ENCODE assay signal across 4 cellular contexts in the genomic region with DNA sequence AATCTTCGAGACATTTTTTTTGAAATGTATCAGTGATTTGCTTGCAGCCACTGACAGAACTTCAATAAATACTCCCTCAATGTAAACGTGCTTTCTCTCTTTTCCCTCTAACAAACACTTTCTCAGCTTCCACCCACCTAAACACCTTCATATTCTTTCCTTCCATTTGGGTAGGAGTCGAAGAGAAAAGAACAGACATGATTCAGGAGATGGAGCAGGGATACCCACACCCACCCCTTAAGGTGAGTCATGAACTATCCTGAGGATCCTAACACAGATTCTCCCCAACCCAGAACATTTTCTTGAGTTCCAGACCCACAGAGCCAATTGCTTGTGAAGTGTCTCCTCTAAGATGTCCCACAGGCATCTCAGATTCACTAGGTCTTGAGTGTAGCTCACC.
"Had no signal": no experiment of that assay in that cellular context is flagged by ENCODE, and none has a peak within 500 bp of the region (broad histone marks: within the 10 kb centered on the region; RNA-seq: fewer than 3 reads in every experiment).

No MANE protein-coding gene starts in this region.

- DNase-seq: H9, HCEC 1CT, KBM-7 had no signal

- H3K4me3 ChIP-seq: GM23338 had no signal
